19 cellular contexts compared by ENCODE assay signal in genomic region chr12:3668479-3669165, GRCh38.
DNase-seq lines count a peak whose midpoint lies in the region; ATAC-seq and TF ChIP-seq lines count a peak whose summit lies in the region.
"Had no signal": no experiment of that assay in that cellular context is flagged by ENCODE, and none has a peak within 500 bp of the region (broad histone marks: within the 10 kb centered on the region; RNA-seq: fewer than 3 reads in every experiment).

No MANE protein-coding gene starts in this region.

- H3K36me3 Mint-ChIP-seq in activated T-helper 17 cell treated with anti-CD3 and anti-CD28 coated beads, Interleukin-2, amount 50 U/mL, for 72 hours (ENCODE audit: low read depth): peaks cover 99% of the 10 kb centered on the region
- no peaks in the 10 kb centered on the region for H3K36me3 Mint-ChIP-seq in osteocyte (ENCODE audit: unreplicated experiment)
- peaks cover 41% of the 10 kb centered on the region for H3K36me3 Mint-ChIP-seq in natural killer cell treated with Interleukin-12 subunit alpha and Interleukin-12 subunit beta and Interleukin-15 and Interleukin-18, amount 100 ng/mL, for 72 hours

- no peak for TF ChIP-seq CTCF in left ventricle myocardium inferior (IDR thresholded peaks at IDR 0.05; ENCODE audit: borderline replicate concordance)
- no peak for TF ChIP-seq CTCF in osteocyte (IDR thresholded peaks at IDR 0.05)

- no peaks in the 10 kb centered on the region for H3K9me3 ChIP-seq in left ventricle myocardium inferior (replicated peaks)
- H3K9me3 ChIP-seq: MG63 had no signal

- no peaks in the 10 kb centered on the region for H3K9me3 Mint-ChIP-seq in activated T-helper 17 cell treated with anti-CD3 and anti-CD28 coated beads, Interleukin-2, amount 50 U/mL, for 72 hours
- H3K9me3 Mint-ChIP-seq in osteocyte (ENCODE audit: unreplicated experiment): no peaks in the 10 kb centered on the region
- no peaks in the 10 kb centered on the region for H3K9me3 Mint-ChIP-seq in natural killer cell treated with Interleukin-12 subunit alpha and Interleukin-12 subunit beta and Interleukin-15 and Interleukin-18, amount 100 ng/mL, for 72 hours
- H3K9me3 Mint-ChIP-seq: CD4-positive, alpha-beta memory T cell had no signal

- peak; percentile 18 for DNase-seq in cerebellum (ENCODE audit: low spot score)
- DNase-seq in left ventricle myocardium inferior: peak; percentile 33
- DNase-seq in osteocyte (ENCODE audit: extremely low spot score, unreplicated experiment): peak; percentile 56
- no peak for DNase-seq in SHP77 (lab: John Stamatoyannopoulos, UW)
- no peak for DNase-seq in natural killer cell treated with Interleukin-12 subunit alpha and Interleukin-12 subunit beta and Interleukin-15 and Interleukin-18, amount 100 ng/mL, for 72 hours (ENCODE audit: low spot score)
- no peak for DNase-seq in RKO (ENCODE audit: low spot score)
- DNase-seq: C1 segment of cervical spinal cord; CD4-positive, alpha-beta memory T cell; COR-L47; GDM1; HCEC 1CT; MG63; NCI-H1105 treated with DMSO at 0.1 percent for 48 hours; NCI-H2081; NCI-H2227 treated with DMSO at 0.1 percent for 48 hours; NCI-H526 treated with DMSO at 0.1 percent for 48 hours had no signal

- H3K4me3 ChIP-seq in left ventricle myocardium inferior: no peak overlapping the region
- H3K4me3 ChIP-seq: GM12878, K562, MG63 had no signal

- H3K27me3 ChIP-seq in left ventricle myocardium inferior (ENCODE audit: low read depth): no peaks in the 10 kb centered on the region
- H3K27me3 ChIP-seq: MG63 had no signal

- H3K36me3 ChIP-seq in left ventricle myocardium inferior: peaks cover 6% of the 10 kb centered on the region
- H3K36me3 ChIP-seq: MG63 had no signal

- H3K27me3 Mint-ChIP-seq in activated T-helper 17 cell treated with anti-CD3 and anti-CD28 coated beads, Interleukin-2, amount 50 U/mL, for 72 hours: no peaks in the 10 kb centered on the region
- H3K27me3 Mint-ChIP-seq in osteocyte (ENCODE audit: unreplicated experiment): no peaks in the 10 kb centered on the region
- no peaks in the 10 kb centered on the region for H3K27me3 Mint-ChIP-seq in natural killer cell treated with Interleukin-12 subunit alpha and Interleukin-12 subunit beta and Interleukin-15 and Interleukin-18, amount 100 ng/mL, for 72 hours
- H3K27me3 Mint-ChIP-seq: CD4-positive, alpha-beta memory T cell had no signal

- H3K27ac ChIP-seq in left ventricle myocardium inferior (replicated peaks): peak overlapping the region; percentile 24

- no peak for ATAC-seq in activated T-helper 17 cell treated with anti-CD3 and anti-CD28 coated beads, Interleukin-2, amount 50 U/mL, for 72 hours (replicated peaks)
- ATAC-seq in natural killer cell treated with Interleukin-12 subunit alpha and Interleukin-12 subunit beta and Interleukin-15 and Interleukin-18, amount 100 ng/mL, for 72 hours: no peak
- ATAC-seq: GM12878, K562 had no signal

- intact Hi-C loops in left ventricle myocardium inferior (cut with micrococcal nuclease): no loop called here

- H3K4me1 ChIP-seq in left ventricle myocardium inferior: peaks cover 33% of the 10 kb centered on the region

- peaks cover 4% of the 10 kb centered on the region for H3K4me1 Mint-ChIP-seq in activated T-helper 17 cell treated with anti-CD3 and anti-CD28 coated beads, Interleukin-2, amount 50 U/mL, for 72 hours
- no peaks in the 10 kb centered on the region for H3K4me1 Mint-ChIP-seq in osteocyte (ENCODE audit: unreplicated experiment)
- H3K4me1 Mint-ChIP-seq in natural killer cell treated with Interleukin-12 subunit alpha and Interleukin-12 subunit beta and Interleukin-15 and Interleukin-18, amount 100 ng/mL, for 72 hours (ENCODE audit: low read depth in 2 of 2): peaks cover 13 to 44% of the 10 kb centered on the region in 2 donors
- H3K4me1 Mint-ChIP-seq: CD4-positive, alpha-beta memory T cell had no signal

- H3K27ac Mint-ChIP-seq in activated T-helper 17 cell treated with anti-CD3 and anti-CD28 coated beads, Interleukin-2, amount 50 U/mL, for 72 hours: peak overlapping the region; percentile 46
- no peak overlapping the region for H3K27ac Mint-ChIP-seq in osteocyte (ENCODE audit: unreplicated experiment)
- H3K27ac Mint-ChIP-seq in natural killer cell treated with Interleukin-12 subunit alpha and Interleukin-12 subunit beta and Interleukin-15 and Interleukin-18, amount 100 ng/mL, for 72 hours: peak overlapping the region in 1 of 2 donors; percentile 90

- no peak overlapping the region for H3K4me3 Mint-ChIP-seq in activated T-helper 17 cell treated with anti-CD3 and anti-CD28 coated beads, Interleukin-2, amount 50 U/mL, for 72 hours
- H3K4me3 Mint-ChIP-seq in osteocyte (ENCODE audit: unreplicated experiment): no peak overlapping the region
- no peak overlapping the region for H3K4me3 Mint-ChIP-seq in natural killer cell treated with Interleukin-12 subunit alpha and Interleukin-12 subunit beta and Interleukin-15 and Interleukin-18, amount 100 ng/mL, for 72 hours
- H3K4me3 Mint-ChIP-seq: CD4-positive, alpha-beta memory T cell had no signal

Comparison
In these comparisons a context has a peak if more than half of its experiments do, and no peak if none do; other contexts are left out.
1. DNase-seq: peak in cerebellum (single experiment), left ventricle myocardium inferior (single experiment) and osteocyte (single experiment); none in SHP77 (0 of 2), natural killer cell treated with Interleukin-12 subunit alpha and Interleukin-12 subunit beta and Interleukin-15 and Interleukin-18, amount 100 ng/mL, for 72 hours (single experiment) and RKO (single experiment).